Comparison of ENCODE assay signal across 1 cellular context in genomic region chr16:83116274-83116892, GRCh38.
TF ChIP-seq lines count a peak whose summit lies in the region.

No MANE protein-coding gene starts in this region.

TF ChIP-seq in H1, 55 proteins besides CTCF, POLR2A, EP300 and RAD21:
- TF ChIP-seq POLR2AphosphoS5 (IDR thresholded peaks at IDR 0.05; ENCODE audit: low read depth, low read length) (no peak), ATF3 (IDR thresholded peaks at IDR 0.05; ENCODE audit: insufficient read depth, low read depth, low read length) (no peak), TEAD4 (IDR thresholded peaks at IDR 0.05; ENCODE audit: low read depth, low read length) (no peak), RFX5 (IDR thresholded peaks at IDR 0.05; ENCODE audit: borderline replicate concordance, low read depth, low read length) (no peak), EZH2 (IDR thresholded peaks at IDR 0.05; ENCODE audit: low read depth, low read length, severe bottlenecking) (no peak), SIN3A (conservative IDR thresholded peaks at IDR 0.05 in 1 of 2, IDR thresholded peaks at IDR 0.05 in 1 of 2; ENCODE audit: low read depth in 1 of 2, low read length in 2 of 2) (no peak), NANOG (IDR thresholded peaks at IDR 0.05; ENCODE audit: insufficient read depth, low read depth, low read length, poor library complexity, severe bottlenecking) (no peak), SIRT6 (IDR thresholded peaks at IDR 0.05; ENCODE audit: low read length) (no peak), CEBPB (IDR thresholded peaks at IDR 0.05; ENCODE audit: low read depth, low read length) (no peak)
- TF ChIP-seq, protein P1, sequence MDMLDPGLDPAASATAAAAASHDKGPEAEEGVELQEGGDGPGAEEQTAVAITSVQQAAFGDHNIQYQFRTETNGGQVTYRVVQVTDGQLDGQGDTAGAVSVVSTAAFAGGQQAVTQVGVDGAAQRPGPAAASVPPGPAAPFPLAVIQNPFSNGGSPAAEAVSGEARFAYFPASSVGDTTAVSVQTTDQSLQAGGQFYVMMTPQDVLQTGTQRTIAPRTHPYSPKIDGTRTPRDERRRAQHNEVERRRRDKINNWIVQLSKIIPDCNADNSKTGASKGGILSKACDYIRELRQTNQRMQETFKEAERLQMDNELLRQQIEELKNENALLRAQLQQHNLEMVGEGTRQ (IDR thresholded peaks at IDR 0.05; ENCODE audit: low read length), result no peak
- TF ChIP-seq, protein P2, sequence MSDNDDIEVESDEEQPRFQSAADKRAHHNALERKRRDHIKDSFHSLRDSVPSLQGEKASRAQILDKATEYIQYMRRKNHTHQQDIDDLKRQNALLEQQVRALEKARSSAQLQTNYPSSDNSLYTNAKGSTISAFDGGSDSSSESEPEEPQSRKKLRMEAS (IDR thresholded peaks at IDR 0.05), result no peak
TF ChIP-seq in H1: peak in this region for 0.
